In genomic region chr2:120312861-120313694, GRCh38 we compare ENCODE assay signal across 8 cellular contexts. TPM values are rescaled to one million over a fixed set of nuclear protein-coding genes. Genes with fewer than 3 reads are reported as not detected.
DNase-seq lines count a peak whose midpoint lies in the region; ATAC-seq and TF ChIP-seq lines count a peak whose summit lies in the region.

No MANE protein-coding gene starts in this region.

- TF ChIP-seq EP300 in sigmoid colon (IDR thresholded peaks at IDR 0.05) = no peak

- H3K4me3 ChIP-seq in HCT116 (replicated peaks in 1 of 2; ENCODE audit: low read depth in 1 of 2, low read length in 2 of 2) (peak overlapping the region; percentile 31 to 44), body of pancreas (no peak overlapping the region), iPS-15b (ENCODE audit: low read depth, low read length) (peak overlapping the region; percentile 48), sigmoid colon (peak overlapping the region; percentile 16 to 45 (median 40))

- no peaks in the 10 kb centered on the region for H3K9me2 ChIP-seq in HCT116 (ENCODE audit: insufficient read depth)

- TF ChIP-seq RAD21 in HCT116 (IDR thresholded peaks at IDR 0.05; ENCODE audit: low read depth) = peak; percentile 100

- CTCF ChIA-PET in HCT116 (lab: Charles Lee) = interaction anchor here (0.6 to 3.5 kb wide), 34 partner anchors 11 to 796 kb away, joined by 3 to 20 read pairs (median 4); partner anchors contain the start of genes EPB41L5, RALB and TMEM185B

- peak overlapping the region; percentile 69 for H3K4me2 ChIP-seq in HCT116 (ENCODE audit: low read length)

- peak; percentile 84 to 99 (median 95) for TF ChIP-seq CTCF in HCT116 (IDR thresholded peaks at IDR 0.05 in 2 of 3, conservative IDR thresholded peaks at IDR 0.05 in 1 of 3; ENCODE audit: borderline replicate concordance in 1 of 3, insufficient read depth in 1 of 3, low read depth in 2 of 3, low read length in 2 of 3)
- TF ChIP-seq CTCF in body of pancreas (IDR thresholded peaks at IDR 0.05) = peak; percentile 71 to 94 (median 92)
- peak; percentile 69 to 85 (median 78) for TF ChIP-seq CTCF in sigmoid colon (IDR thresholded peaks at IDR 0.05)

- POLR2A ChIA-PET in HCT116 (lab: Charles Lee) = no interaction called here

- BruUV-seq in HCT116 (replicated peaks; lab: Mats Ljungman, UMichigan) = no TSS peak

- H3K9me3 ChIP-seq in HCT116 (ENCODE audit: control insufficient read depth in 1 of 2, insufficient read depth in 1 of 2, low read depth in 1 of 2, low read length in 2 of 2) (no peaks in the 10 kb centered on the region), body of pancreas (no peaks in the 10 kb centered on the region), iPS-15b (ENCODE audit: control insufficient read depth, insufficient read depth, low read length) (no peaks in the 10 kb centered on the region), sigmoid colon (no peaks in the 10 kb centered on the region)

- H3K27me3 ChIP-seq in HCT116 (ENCODE audit: insufficient read depth, low read length) (no peaks in the 10 kb centered on the region), body of pancreas (no peaks in the 10 kb centered on the region), iPS-15b (ENCODE audit: control insufficient read depth, insufficient read depth, low read length) (peaks cover 47% of the 10 kb centered on the region), sigmoid colon (no peaks in the 10 kb centered on the region)

- WGBS in body of pancreas, 2 donors = 3 to 4% methylated on average over 37 of the region's 37 CpGs
- 1 to 7% methylated on average over 37 of the region's 37 CpGs for WGBS in sigmoid colon, 2 donors

- DNase-seq in DMS79 (lab: John Stamatoyannopoulos, UW) = peak; percentile 82
- peak; percentile 60 for DNase-seq in HCT116 (ENCODE audit: low read depth, low spot score)
- DNase-seq in NCI-H1694 treated with DMSO at 0.1 percent for 48 hours (lab: John Stamatoyannopoulos, UW) = peak; percentile 74
- DNase-seq in UCSD-AML1 (lab: John Stamatoyannopoulos, UW; ENCODE audit: unreplicated experiment) = peak; percentile 79
- peak; percentile 85 to 90 (median 86) for DNase-seq in body of pancreas
- DNase-seq in sigmoid colon = peak; percentile 87

- RAD21 ChIA-PET in HCT116 (lab: Charles Lee; ENCODE audit: low non-redundant PET in 1 of 2, low total read pairs in 2 of 2, uncharacterized antibody in 2 of 2, unreplicated experiment in 2 of 2) = interaction anchor here (0.7 to 1.2 kb wide), 5 partner anchors 84 to 368 kb away, joined by 3 to 4 read pairs (median 3); no protein-coding TSS in a partner anchor

- H3K36me3 ChIP-seq in HCT116 (ENCODE audit: control insufficient read depth in 1 of 2, insufficient read depth in 2 of 2, low read length in 2 of 2) (no peaks in the 10 kb centered on the region), body of pancreas (replicated peaks in 1 of 2; ENCODE audit: insufficient read depth in 1 of 2, low read depth in 2 of 2) (no peaks in the 10 kb centered on the region), iPS-15b (ENCODE audit: control insufficient read depth, insufficient read depth, low read length) (no peaks in the 10 kb centered on the region), sigmoid colon (no peaks in the 10 kb centered on the region)

- H3K4me1 ChIP-seq in HCT116 (ENCODE audit: control insufficient read depth in 1 of 2, insufficient read depth in 2 of 2, low read length in 2 of 2) (peaks cover 0 to 11% of the 10 kb centered on the region in 2 experiments; a peak in 1 of 4 replicates), body of pancreas (peaks cover 13% of the 10 kb centered on the region), iPS-15b (ENCODE audit: control insufficient read depth, insufficient read depth, low read length) (peaks cover 6% of the 10 kb centered on the region), sigmoid colon (peaks cover 0 to 17% (median 13%) of the 10 kb centered on the region in 4 donors)

- peak overlapping the region; percentile 97 for H2AFZ ChIP-seq in HCT116 (ENCODE audit: low read depth, low read length, poor library complexity, severe bottlenecking)

- H3K27ac ChIP-seq in HCT116 (ENCODE audit: low read depth, low read length) (no peak overlapping the region), body of pancreas (peak overlapping the region; percentile 10 to 52 (median 22)), sigmoid colon (peak overlapping the region in 2 of 4 donors; percentile 30 to 48)

- H3K9ac ChIP-seq in HCT116 (ENCODE audit: low read length) = peak overlapping the region; percentile 44
- H3K9ac ChIP-seq in iPS-15b (ENCODE audit: low read depth, low read length) = no peak overlapping the region

- TF ChIP-seq POLR2A in HCT116 (IDR thresholded peaks at IDR 0.05; ENCODE audit: borderline replicate concordance, extremely low read depth, insufficient read depth, insufficient read length) = no peak
- peak in 2 of 3 donors; percentile 26 to 36 for TF ChIP-seq POLR2A in body of pancreas (IDR thresholded peaks at IDR 0.05)
- TF ChIP-seq POLR2A in sigmoid colon (IDR thresholded peaks at IDR 0.05) = no peak

- no peaks in the 10 kb centered on the region for H3K79me2 ChIP-seq in HCT116 (ENCODE audit: insufficient read depth, low read length)

- intact Hi-C loops in HCT116 (cut with micrococcal nuclease) = loop anchor here (1.0 to 5.0 kb wide), 6 partner anchors 61 to 611 kb away; partner anchors contain the start of gene RALB
- intact Hi-C loops in body of pancreas (cut with DNase I) = no loop called here
- intact Hi-C loops in sigmoid colon (cut with DNase I) = loop anchor here (1.0 to 5.0 kb wide), 3 partner anchors 60 to 106 kb away; partner anchors contain the start of gene RALB

- H4K20me1 ChIP-seq in HCT116 (ENCODE audit: insufficient read depth) = no peaks in the 10 kb centered on the region

- ATAC-seq in HCT116 = peak; percentile 86
- ATAC-seq in body of pancreas = peak; percentile 90
- no peak for ATAC-seq in HG02870 (IDR thresholded peaks at IDR 0.05; ENCODE audit: unreplicated experiment)

TF ChIP-seq in HCT116, 20 proteins besides CTCF, POLR2A, EP300 and RAD21:
- TF ChIP-seq SP1 (IDR thresholded peaks at IDR 0.05; ENCODE audit: low read depth) = no peak
- TF ChIP-seq ATF3 (IDR thresholded peaks at IDR 0.05) = no peak
- 0 out of 2 replicates have a peak, but pooled peaks have one; percentile 56 for TF ChIP-seq CBX3 (IDR thresholded peaks at IDR 0.05; ENCODE audit: low read depth)
- TF ChIP-seq YY1 (IDR thresholded peaks at IDR 0.05; ENCODE audit: extremely low read depth, insufficient replicate concordance, low read depth, low read length) = peak; percentile 44
- TF ChIP-seq, protein P1, sequence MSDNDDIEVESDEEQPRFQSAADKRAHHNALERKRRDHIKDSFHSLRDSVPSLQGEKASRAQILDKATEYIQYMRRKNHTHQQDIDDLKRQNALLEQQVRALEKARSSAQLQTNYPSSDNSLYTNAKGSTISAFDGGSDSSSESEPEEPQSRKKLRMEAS (IDR thresholded peaks at IDR 0.05) = 0 out of 2 replicates have a peak, but pooled peaks have one; percentile 24

RNA-seq across cellular contexts. Expression of gene INHBB, which starts 32.9 kb away (rescaled TPM):
- 0.27 TPM for total RNA-seq in HCT116 (2021; ENCODE audit: unreplicated experiment)
- 0.26 TPM in 2 replicates for polyA plus RNA-seq in HCT116 (2012)
- 1 to 10 TPM; 3.6 to 7.9 TPM for total RNA-seq in body of pancreas
- total RNA-seq in sigmoid colon = 1 to 10 TPM in 3 of 4 donors, under 1 TPM in 1; 0.99 to 1.8 (median 1.2) TPM
- polyA plus RNA-seq in sigmoid colon = 1 to 10 TPM in 1 of 3 donors, under 1 TPM in 1, not detected in 1; 0.60 to 1.4 TPM

Comparison
In these comparisons a context has a peak if more than half of its experiments do, and no peak if none do; other contexts are left out.
1. H3K4me3 ChIP-seq: peak in HCT116 (2 of 2), iPS-15b (single experiment) and sigmoid colon (4 of 4); none in body of pancreas (0 of 2).
2. POLR2A ChIP-seq: peak in body of pancreas (2 of 3); none in HCT116 (single experiment) and sigmoid colon (0 of 2).
3. Peak in every context shown above with its lines, with median percentiles within 50 percentile points of each other: DNase-seq and CTCF ChIP-seq.